ENCODE assay signal across 8 cellular contexts in genomic region chr11:47248664-47249377, GRCh38. TPM values are rescaled to one million over a fixed set of nuclear protein-coding genes. Genes with fewer than 3 reads are reported as not detected.
A peak's percentile ranks its signal among the peaks of the same experiment; 100 is the strongest.
DNase-seq lines count a peak whose midpoint lies in the region; ATAC-seq, FAIRE-seq and TF ChIP-seq lines count a peak whose summit lies in the region.

A gene with protein sequence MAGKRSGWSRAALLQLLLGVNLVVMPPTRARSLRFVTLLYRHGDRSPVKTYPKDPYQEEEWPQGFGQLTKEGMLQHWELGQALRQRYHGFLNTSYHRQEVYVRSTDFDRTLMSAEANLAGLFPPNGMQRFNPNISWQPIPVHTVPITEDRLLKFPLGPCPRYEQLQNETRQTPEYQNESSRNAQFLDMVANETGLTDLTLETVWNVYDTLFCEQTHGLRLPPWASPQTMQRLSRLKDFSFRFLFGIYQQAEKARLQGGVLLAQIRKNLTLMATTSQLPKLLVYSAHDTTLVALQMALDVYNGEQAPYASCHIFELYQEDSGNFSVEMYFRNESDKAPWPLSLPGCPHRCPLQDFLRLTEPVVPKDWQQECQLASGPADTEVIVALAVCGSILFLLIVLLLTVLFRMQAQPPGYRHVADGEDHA (minus strand): TSS chr11:47248814. CDS start chr11:47248789, 25 bp downstream.

- ATAC-seq in GM18870 (IDR thresholded peaks at IDR 0.05; ENCODE audit: unreplicated experiment): peak; percentile 88
- ATAC-seq in HG03108 (IDR thresholded peaks at IDR 0.05; ENCODE audit: unreplicated experiment): peak; percentile 92

- peak within 1 kb of the TSS; percentile 87 to 91 for H3K27ac ChIP-seq in kidney (ENCODE audit: low read depth in 2 of 2, low read length in 2 of 2)

- DNase-seq in AG09309 (ENCODE audit: low read depth) (no peak), NCI-H2227 (lab: John Stamatoyannopoulos, UW; ENCODE audit: unreplicated experiment) (peak; percentile 91), kidney (peak; percentile 95)
- peak; percentile 70 for DNase-seq in activated CD4-positive, CD25-positive, alpha-beta regulatory T cell treated with anti-CD3 and anti-CD28 coated beads, Interleukin-2, amount 50 U/mL, for 16 hours (ENCODE audit: low read depth, low spot score)
- peak; percentile 84 for DNase-seq in central memory CD4-positive, alpha-beta T cell
- DNase-seq in stimulated activated CD4-positive, alpha-beta T cell treated with anti-CD3 and anti-CD28 coated beads, Interleukin-15, amount 100 ng/mL, for 48 hours (ENCODE audit: low read depth in 2 of 2): peak; percentile 82

- intact Hi-C loops in kidney (cut with DNase I): no loop called here

- TF ChIP-seq CTCF in AG09309 (IDR thresholded peaks at IDR 0.05; ENCODE audit: control insufficient read depth, insufficient read depth, low read depth, low read length, missing control alignments): peak; percentile 23
- TF ChIP-seq CTCF in kidney (IDR thresholded peaks at IDR 0.05; ENCODE audit: borderline replicate concordance, extremely low read depth, insufficient read depth): peak; percentile 15

- peaks cover 14 to 26% of the 10 kb centered on the region in 2 donors for H3K4me1 ChIP-seq in kidney (ENCODE audit: control insufficient read depth in 1 of 2, insufficient read depth in 1 of 2, low read depth in 1 of 2, low read length in 2 of 2)

- FAIRE-seq in kidney (lab: Jason Lieb, UNC): no peak

- H3K9me3 ChIP-seq in kidney (ENCODE audit: control insufficient read depth in 1 of 2, low read length in 2 of 2): no peaks in the 10 kb centered on the region

- peaks cover 12 to 15% of the 10 kb centered on the region in 2 donors for H3K36me3 ChIP-seq in kidney (ENCODE audit: control insufficient read depth in 1 of 2, insufficient read depth in 2 of 2, low read length in 2 of 2)

- H3K9ac ChIP-seq in kidney (ENCODE audit: low read length in 2 of 2): peak within 1 kb of the TSS; percentile 65 to 78

- H3K4me3 ChIP-seq in AG09309 (ENCODE audit: control insufficient read depth, low read depth, low read length) (peak within 1 kb of the TSS; percentile 85), kidney (ENCODE audit: low read length in 2 of 2) (peak within 1 kb of the TSS; percentile 88 to 96)

RNA-seq across cellular contexts. Expression of the gene that starts here (rescaled TPM):
- 45.1 TPM for total RNA-seq in kidney
- 72.7 TPM for polyA plus RNA-seq in kidney (ENCODE audit: insufficient read depth, low read depth, low replicate concordance)
